In genomic region chr12:51362307-51362706, GRCh38 we compare ENCODE assay signal across 32 cellular contexts. TPM values are rescaled to one million over a fixed set of nuclear protein-coding genes. Genes with fewer than 3 reads are reported as not detected.
A peak's percentile ranks its signal among the peaks of the same experiment; 100 is the strongest.
DNase-seq lines count a peak whose midpoint lies in the region.
"Had no signal": no experiment of that assay in that cellular context is flagged by ENCODE, and none has a peak within 500 bp of the region (broad histone marks: within the 10 kb centered on the region; RNA-seq: fewer than 3 reads in every experiment).

No MANE protein-coding gene starts in this region.

- peak; percentile 99 for DNase-seq in globus pallidus (ENCODE audit: low spot score)
- DNase-seq in nucleus accumbens (lab: John Stamatoyannopoulos, UW), result peak in 53 of 56 donors; percentile 27 to 97 (median 81)
- DNase-seq in activated T-helper 1 cell treated with anti-CD3 and anti-CD28 coated beads, Interleukin-12 subunit alpha, Interleukin-12 subunit beta, Interleukin-2, Interleukin-4 antibody, amounts not matched to agents 30 ng/mL and 10 ng/mL and 1 ng/mL, durations not matched to agents 14 hours and 24 hours and 36 hours (ENCODE audit: low spot score), result no peak
- DNase-seq in HPDE6-E6E7 (ENCODE audit: extremely low spot score), result no peak
- DNase-seq in posterior vena cava (ENCODE audit: low spot score), result no peak
- DNase-seq: activated CD4-positive, alpha-beta T cell treated with anti-CD3 and anti-CD28 coated beads for 48 hours; activated CD8-positive, alpha-beta memory T cell treated with anti-CD3 and anti-CD28 coated beads for 24 hours; activated effector memory CD4-positive, alpha-beta T cell treated with anti-CD3 and anti-CD28 coated beads, Interleukin-2, amount 50 U/mL, for 16 hours; activated naive CD8-positive, alpha-beta T cell treated with anti-CD3 and anti-CD28 coated beads for 36 hours; Calu3; central memory CD4-positive, alpha-beta T cell; DMS79; GDM1; H9; Kasumi-1; left cardiac atrium; MV-4-11; NCI-H1436 treated with DMSO at 0.1 percent for 48 hours; NCI-H2081 treated with DMSO at 0.1 percent for 48 hours; stimulated activated CD4-positive, alpha-beta T cell treated with anti-CD3 and anti-CD28 coated beads, Interleukin-4, amount 100 ng/mL, for 24 hours; WERI-Rb-1 had no signal

- H3K4me3 Mint-ChIP-seq in activated T-helper 1 cell treated with anti-CD3 and anti-CD28 coated beads, Interleukin-12 subunit alpha, Interleukin-12 subunit beta, Interleukin-2, Interleukin-4 antibody, amounts not matched to agents 30 ng/mL and 10 ng/mL and 1 ng/mL, durations not matched to agents 14 hours and 24 hours and 36 hours, result no peak overlapping the region
- H3K4me3 Mint-ChIP-seq: activated naive CD8-positive, alpha-beta T cell treated with anti-CD3 and anti-CD28 coated beads for 36 hours; dendritic cell treated with granulocyte-macrophage colony-stimulating factor and Interleukin-4, amounts not matched to agents 40 ng/mL and 50 ng/mL, for 4 days; H9; neural progenitor cell; type B pancreatic cell had no signal

- H3K27ac ChIP-seq in angular gyrus (ENCODE audit: low read depth, low read length) (peak overlapping the region; percentile 98), temporal lobe (ENCODE audit: low read depth, low read length) (peak overlapping the region; percentile 98)
- H3K27ac ChIP-seq: C4-2B, neural progenitor cell, prostate gland, SJCRH30, WERI-Rb-1 had no signal

- intact Hi-C loops in activated T-helper 1 cell treated with anti-CD3 and anti-CD28 coated beads, Interleukin-12 subunit alpha, Interleukin-12 subunit beta, Interleukin-2, Interleukin-4 antibody, amounts not matched to agents 30 ng/mL and 10 ng/mL and 1 ng/mL, durations not matched to agents 14 hours and 24 hours and 36 hours (cut with micrococcal nuclease), result loop anchor here (5.0 kb wide), 1 partner anchor 835 kb away; no protein-coding TSS in a partner anchor
- intact Hi-C loops in posterior vena cava (cut with DNase I), result no loop called here

- H3K4me1 Mint-ChIP-seq in activated T-helper 1 cell treated with anti-CD3 and anti-CD28 coated beads, Interleukin-12 subunit alpha, Interleukin-12 subunit beta, Interleukin-2, Interleukin-4 antibody, amounts not matched to agents 30 ng/mL and 10 ng/mL and 1 ng/mL, durations not matched to agents 14 hours and 24 hours and 36 hours (ENCODE audit: low read depth), result peaks cover 29% of the 10 kb centered on the region
- H3K4me1 Mint-ChIP-seq: H9, neural progenitor cell had no signal

- H3K9me3 Mint-ChIP-seq in activated T-helper 1 cell treated with anti-CD3 and anti-CD28 coated beads, Interleukin-12 subunit alpha, Interleukin-12 subunit beta, Interleukin-2, Interleukin-4 antibody, amounts not matched to agents 30 ng/mL and 10 ng/mL and 1 ng/mL, durations not matched to agents 14 hours and 24 hours and 36 hours, result no peaks in the 10 kb centered on the region
- H3K9me3 Mint-ChIP-seq: activated naive CD8-positive, alpha-beta T cell treated with anti-CD3 and anti-CD28 coated beads for 36 hours; dendritic cell treated with granulocyte-macrophage colony-stimulating factor and Interleukin-4, amounts not matched to agents 40 ng/mL and 50 ng/mL, for 4 days; H9; neural progenitor cell; type B pancreatic cell had no signal

- H3K36me3 Mint-ChIP-seq in activated T-helper 1 cell treated with anti-CD3 and anti-CD28 coated beads, Interleukin-12 subunit alpha, Interleukin-12 subunit beta, Interleukin-2, Interleukin-4 antibody, amounts not matched to agents 30 ng/mL and 10 ng/mL and 1 ng/mL, durations not matched to agents 14 hours and 24 hours and 36 hours (ENCODE audit: low read depth), result peaks cover 2% of the 10 kb centered on the region
- H3K36me3 Mint-ChIP-seq: neural progenitor cell, type B pancreatic cell had no signal

- H3K27ac Mint-ChIP-seq in activated T-helper 1 cell treated with anti-CD3 and anti-CD28 coated beads, Interleukin-12 subunit alpha, Interleukin-12 subunit beta, Interleukin-2, Interleukin-4 antibody, amounts not matched to agents 30 ng/mL and 10 ng/mL and 1 ng/mL, durations not matched to agents 14 hours and 24 hours and 36 hours, result no peak overlapping the region
- H3K27ac Mint-ChIP-seq: activated naive CD8-positive, alpha-beta T cell treated with anti-CD3 and anti-CD28 coated beads for 36 hours; dendritic cell treated with granulocyte-macrophage colony-stimulating factor and Interleukin-4, amounts not matched to agents 40 ng/mL and 50 ng/mL, for 4 days; neural progenitor cell; type B pancreatic cell had no signal

- peaks cover 5% of the 10 kb centered on the region for H3K27me3 Mint-ChIP-seq in activated T-helper 1 cell treated with anti-CD3 and anti-CD28 coated beads, Interleukin-12 subunit alpha, Interleukin-12 subunit beta, Interleukin-2, Interleukin-4 antibody, amounts not matched to agents 30 ng/mL and 10 ng/mL and 1 ng/mL, durations not matched to agents 14 hours and 24 hours and 36 hours (ENCODE audit: insufficient read depth)
- H3K27me3 Mint-ChIP-seq: activated naive CD8-positive, alpha-beta T cell treated with anti-CD3 and anti-CD28 coated beads for 36 hours; dendritic cell treated with granulocyte-macrophage colony-stimulating factor and Interleukin-4, amounts not matched to agents 40 ng/mL and 50 ng/mL, for 4 days; type B pancreatic cell had no signal

RNA-seq across cellular contexts. Expression of gene CELA1, which starts 15.8 kb away (rescaled TPM):
- total RNA-seq in temporal lobe, result not detected
- total RNA-seq in activated T-helper 1 cell treated with anti-CD3 and anti-CD28 coated beads, Interleukin-12 subunit alpha, Interleukin-12 subunit beta, Interleukin-2, Interleukin-4 antibody, amounts not matched to agents 30 ng/mL and 10 ng/mL and 1 ng/mL, durations not matched to agents 14 hours and 24 hours and 36 hours, result not detected in 2 replicates
- not detected for total RNA-seq in posterior vena cava
- total RNA-seq: activated naive CD8-positive, alpha-beta T cell treated with anti-CD3 and anti-CD28 coated beads for 36 hours; Calu3; esophagus mucosa; fibroblast of villous mesenchyme; H9; left cardiac atrium; lung; prostate gland; SJCRH30 had no signal

RNA-seq across cellular contexts. Expression of gene GALNT6, which starts 28.9 kb away (rescaled TPM):
- total RNA-seq in temporal lobe (0.49 TPM), posterior vena cava (1 to 10 TPM; 8.0 to 9.7 TPM)
- total RNA-seq in activated T-helper 1 cell treated with anti-CD3 and anti-CD28 coated beads, Interleukin-12 subunit alpha, Interleukin-12 subunit beta, Interleukin-2, Interleukin-4 antibody, amounts not matched to agents 30 ng/mL and 10 ng/mL and 1 ng/mL, durations not matched to agents 14 hours and 24 hours and 36 hours, result 11.9 and 12.4 TPM in 2 replicates

RNA-seq across cellular contexts. Expression of gene BIN2, which starts 38.3 kb away (rescaled TPM):
- total RNA-seq in temporal lobe, result 0.74 TPM
- 40.9 and 43.3 TPM in 2 replicates for total RNA-seq in activated T-helper 1 cell treated with anti-CD3 and anti-CD28 coated beads, Interleukin-12 subunit alpha, Interleukin-12 subunit beta, Interleukin-2, Interleukin-4 antibody, amounts not matched to agents 30 ng/mL and 10 ng/mL and 1 ng/mL, durations not matched to agents 14 hours and 24 hours and 36 hours
- 1 to 10 TPM; 5.6 to 8.8 TPM for total RNA-seq in posterior vena cava
- total RNA-seq: Calu3, fibroblast of villous mesenchyme, H9, SJCRH30 had no signal

Comparison
In these comparisons a context has a peak if more than half of its experiments do, and no peak if none do; other contexts are left out.
1. DNase-seq: peak in globus pallidus (single experiment) and nucleus accumbens (53 of 56); none in activated T-helper 1 cell treated with anti-CD3 and anti-CD28 coated beads, Interleukin-12 subunit alpha, Interleukin-12 subunit beta, Interleukin-2, Interleukin-4 antibody, amounts not matched to agents 30 ng/mL and 10 ng/mL and 1 ng/mL, durations not matched to agents 14 hours and 24 hours and 36 hours (single experiment), HPDE6-E6E7 (single experiment) and posterior vena cava (single experiment).